Comparison of ENCODE assay signal across 18 cellular contexts in genomic region chr5:141639357-141640050, GRCh38. TPM values are rescaled to one million over a fixed set of nuclear protein-coding genes. Genes with fewer than 3 reads are reported as not detected.
DNase-seq lines count a peak whose midpoint lies in the region; ATAC-seq and TF ChIP-seq lines count a peak whose summit lies in the region.
"Had no signal": no experiment of that assay in that cellular context is flagged by ENCODE, and none has a peak within 500 bp of the region (broad histone marks: within the 10 kb centered on the region; RNA-seq: fewer than 3 reads in every experiment).

No MANE protein-coding gene starts in this region.

- no peak for DNase-seq in CD4-positive, alpha-beta T cell
- DNase-seq in HCT116 (ENCODE audit: low read depth, low spot score) (no peak), ecto neural progenitor cell (ENCODE audit: low spot score) (peak; percentile 34), sigmoid colon (no peak), posterior cingulate gyrus (no peak), NCI-H2227 (lab: John Stamatoyannopoulos, UW; ENCODE audit: unreplicated experiment) (no peak)
- DNase-seq: CD4-positive, CD25-positive, alpha-beta regulatory T cell; EL; HCEC 1CT; NCI-H187; NCI-H446; NK-92 treated with Interleukin-12 subunit alpha and Interleukin-12 subunit beta, amount 100 ng/mL, for 24 hours; PC-3 had no signal

- intact Hi-C loops in CD4-positive, alpha-beta T cell (cut with DNase I, micrococcal nuclease): loop anchor here in 1 of 2 experiments (5.0 kb wide), 1 partner anchor 47 kb away; no protein-coding TSS in a partner anchor
- intact Hi-C loops in HCT116 (cut with micrococcal nuclease): no loop called here
- intact Hi-C loops in sigmoid colon (cut with DNase I): no loop called here
- intact Hi-C loops in posterior cingulate gyrus (cut with DNase I): no loop called here

- no peaks in the 10 kb centered on the region for H3K9me3 Mint-ChIP-seq in CD4-positive, alpha-beta T cell
- no peaks in the 10 kb centered on the region for H3K9me3 Mint-ChIP-seq in activated T-helper 17 cell treated with anti-CD3 and anti-CD28 coated beads, Interleukin-2, amount 50 U/mL, for 72 hours
- H3K9me3 Mint-ChIP-seq: CD4-positive, CD25-positive, alpha-beta regulatory T cell; IgD-negative memory B cell had no signal

- H4K20me1 ChIP-seq in HCT116 (ENCODE audit: insufficient read depth): no peaks in the 10 kb centered on the region

- H3K9me3 ChIP-seq in CD4-positive, alpha-beta T cell (ENCODE audit: control insufficient read depth, low read length): no peaks in the 10 kb centered on the region
- H3K9me3 ChIP-seq in HCT116 (ENCODE audit: control insufficient read depth in 1 of 2, insufficient read depth in 1 of 2, low read depth in 1 of 2, low read length in 2 of 2) (no peaks in the 10 kb centered on the region), sigmoid colon (no peaks in the 10 kb centered on the region)

- peak overlapping the region; percentile 89 for H3K27ac Mint-ChIP-seq in CD4-positive, alpha-beta T cell
- no peak overlapping the region for H3K27ac Mint-ChIP-seq in activated T-helper 17 cell treated with anti-CD3 and anti-CD28 coated beads, Interleukin-2, amount 50 U/mL, for 72 hours
- H3K27ac Mint-ChIP-seq: B cell had no signal

- H3K79me2 ChIP-seq in HCT116 (ENCODE audit: insufficient read depth, low read length): peaks cover 21% of the 10 kb centered on the region

- peaks cover 42% of the 10 kb centered on the region for H3K36me3 Mint-ChIP-seq in CD4-positive, alpha-beta T cell (ENCODE audit: low read depth)
- peaks cover 70% of the 10 kb centered on the region for H3K36me3 Mint-ChIP-seq in activated T-helper 17 cell treated with anti-CD3 and anti-CD28 coated beads, Interleukin-2, amount 50 U/mL, for 72 hours (ENCODE audit: low read depth)

- H3K4me1 Mint-ChIP-seq in CD4-positive, alpha-beta T cell (ENCODE audit: low read depth): peaks cover 26% of the 10 kb centered on the region
- peaks cover 41% of the 10 kb centered on the region for H3K4me1 Mint-ChIP-seq in activated T-helper 17 cell treated with anti-CD3 and anti-CD28 coated beads, Interleukin-2, amount 50 U/mL, for 72 hours

- TF ChIP-seq RAD21 in HCT116 (IDR thresholded peaks at IDR 0.05; ENCODE audit: low read depth): no peak

- TF ChIP-seq POLR2A in HCT116 (IDR thresholded peaks at IDR 0.05; ENCODE audit: borderline replicate concordance, extremely low read depth, insufficient read depth, insufficient read length): no peak
- TF ChIP-seq POLR2A in sigmoid colon (IDR thresholded peaks at IDR 0.05): no peak

- POLR2A ChIA-PET in CD4-positive, alpha-beta T cell (lab: Charles Lee): interaction anchor here (4.7 kb wide), 1 partner anchor 12 kb away, joined by 73 read pairs; the partner anchor contains the start of gene FCHSD1
- POLR2A ChIA-PET in HCT116 (lab: Charles Lee): no interaction called here

- no peaks in the 10 kb centered on the region for H3K27me3 Mint-ChIP-seq in CD4-positive, alpha-beta T cell
- no peaks in the 10 kb centered on the region for H3K27me3 Mint-ChIP-seq in activated T-helper 17 cell treated with anti-CD3 and anti-CD28 coated beads, Interleukin-2, amount 50 U/mL, for 72 hours
- H3K27me3 Mint-ChIP-seq: B cell; CD4-positive, CD25-positive, alpha-beta regulatory T cell; IgD-negative memory B cell had no signal

- peaks cover 10 to 40% of the 10 kb centered on the region in 2 experiments for H3K4me1 ChIP-seq in HCT116 (ENCODE audit: control insufficient read depth in 1 of 2, insufficient read depth in 2 of 2, low read length in 2 of 2)
- peaks cover 0 to 30% (median 27%) of the 10 kb centered on the region in 4 donors for H3K4me1 ChIP-seq in sigmoid colon

- no peak overlapping the region for H3K9ac ChIP-seq in HCT116 (ENCODE audit: low read length)

- TF ChIP-seq CTCF in CD4-positive, alpha-beta T cell (IDR thresholded peaks at IDR 0.05): no peak
- TF ChIP-seq CTCF in HCT116 (IDR thresholded peaks at IDR 0.05 in 2 of 3, conservative IDR thresholded peaks at IDR 0.05 in 1 of 3; ENCODE audit: borderline replicate concordance in 1 of 3, insufficient read depth in 1 of 3, low read depth in 2 of 3, low read length in 2 of 3) (no peak), sigmoid colon (IDR thresholded peaks at IDR 0.05) (no peak)

- H3K27me3 ChIP-seq in CD4-positive, alpha-beta T cell (ENCODE audit: control insufficient read depth, insufficient read depth, low read length): no peaks in the 10 kb centered on the region
- H3K27me3 ChIP-seq in HCT116 (ENCODE audit: insufficient read depth, low read length) (no peaks in the 10 kb centered on the region), sigmoid colon (peaks cover 0 to 17% (median 7%) of the 10 kb centered on the region in 3 donors)

- no peak for ATAC-seq in CD4-positive, alpha-beta T cell (ENCODE audit: poor library complexity)
- ATAC-seq in HCT116: no peak
- no peak for ATAC-seq in activated T-helper 17 cell treated with anti-CD3 and anti-CD28 coated beads, Interleukin-2, amount 50 U/mL, for 72 hours (replicated peaks)
- no peak for ATAC-seq in GM18909 (IDR thresholded peaks at IDR 0.05; ENCODE audit: poor library complexity, unreplicated experiment)
- ATAC-seq: PC-3 had no signal

- no peak overlapping the region for H3K4me2 ChIP-seq in HCT116 (ENCODE audit: low read length)

- no peak for TF ChIP-seq EP300 in sigmoid colon (IDR thresholded peaks at IDR 0.05)

- no peak overlapping the region for H3K4me3 ChIP-seq in HCT116 (replicated peaks in 1 of 2; ENCODE audit: low read depth in 1 of 2, low read length in 2 of 2)
- no peak overlapping the region for H3K4me3 ChIP-seq in sigmoid colon

- RAD21 ChIA-PET in HCT116 (lab: Charles Lee; ENCODE audit: low non-redundant PET in 1 of 2, low total read pairs in 2 of 2, uncharacterized antibody in 2 of 2, unreplicated experiment in 2 of 2): no interaction called here

- no peaks in the 10 kb centered on the region for H3K9me2 ChIP-seq in HCT116 (ENCODE audit: insufficient read depth)

- H3K36me3 ChIP-seq in HCT116 (ENCODE audit: control insufficient read depth in 1 of 2, insufficient read depth in 2 of 2, low read length in 2 of 2): peaks cover 0 to 2% of the 10 kb centered on the region in 2 experiments; a peak in 1 of 4 replicates
- H3K36me3 ChIP-seq in sigmoid colon: peaks cover 0 to 20% (median 4%) of the 10 kb centered on the region in 4 donors

- no peak overlapping the region for H3K4me3 Mint-ChIP-seq in CD4-positive, alpha-beta T cell
- peak overlapping the region; percentile 92 for H3K4me3 Mint-ChIP-seq in activated T-helper 17 cell treated with anti-CD3 and anti-CD28 coated beads, Interleukin-2, amount 50 U/mL, for 72 hours

- TSS peak; percentile 29 for BruUV-seq in HCT116 (replicated peaks; lab: Mats Ljungman, UMichigan)

- CTCF ChIA-PET in CD4-positive, alpha-beta T cell (lab: Charles Lee): interaction anchor here (3.1 kb wide), 1 partner anchor 46 kb away, joined by 28 read pairs; no protein-coding TSS in a partner anchor
- CTCF ChIA-PET in HCT116 (lab: Charles Lee): interaction anchor here (3.5 kb wide), 1 partner anchor 47 kb away, joined by 25 read pairs; no protein-coding TSS in a partner anchor

- WGBS in sigmoid colon, 2 donors: 89 to 94% methylated on average over 12 of the region's 12 CpGs

- H2AFZ ChIP-seq in HCT116 (ENCODE audit: low read depth, low read length, poor library complexity, severe bottlenecking): no peak overlapping the region

- H3K27ac ChIP-seq in CD4-positive, alpha-beta T cell (ENCODE audit: low read depth, low read length): no peak overlapping the region
- no peak overlapping the region for H3K27ac ChIP-seq in HCT116 (ENCODE audit: low read depth, low read length)
- H3K27ac ChIP-seq in sigmoid colon: no peak overlapping the region
- H3K27ac ChIP-seq: HL-60 had no signal

TF ChIP-seq in HCT116, 20 proteins besides CTCF, POLR2A, EP300 and RAD21 (continues in another document):
- TF ChIP-seq CEBPB (IDR thresholded peaks at IDR 0.05; ENCODE audit: low read depth) (no peak), TCF7L2 (IDR thresholded peaks at IDR 0.05; ENCODE audit: borderline replicate concordance, extremely low read depth, insufficient read depth, insufficient read length) (no peak), SIN3A (IDR thresholded peaks at IDR 0.05; ENCODE audit: low read depth) (no peak), YY1 (IDR thresholded peaks at IDR 0.05; ENCODE audit: extremely low read depth, insufficient replicate concordance, low read depth, low read length) (no peak), SRF (IDR thresholded peaks at IDR 0.05; ENCODE audit: low read depth) (no peak)

RNA-seq across cellular contexts. Expression of gene RELL2, which starts 2.7 kb away (rescaled TPM):
- total RNA-seq in CD4-positive, alpha-beta T cell: 10 to 100 TPM; 10.9 to 11.4 TPM
- total RNA-seq in HCT116 (2021; ENCODE audit: unreplicated experiment): 8.7 TPM
- 5.1 and 5.4 TPM in 2 replicates for polyA plus RNA-seq in HCT116 (2012)
- total RNA-seq in activated T-helper 17 cell treated with anti-CD3 and anti-CD28 coated beads, Interleukin-2, amount 50 U/mL, for 72 hours: 10 to 100 TPM; 16.5 to 29.9 TPM
- total RNA-seq in sigmoid colon: 1 to 10 TPM in 3 of 4 donors, under 1 TPM in 1; 0.99 to 6.1 (median 2.1) TPM
- polyA plus RNA-seq in sigmoid colon: 10 to 100 TPM in 1 of 3 donors, 1 to 10 TPM in 2; 2.4 to 10.5 (median 3.5) TPM

RNA-seq across cellular contexts. Expression of gene HDAC3, which starts 2.9 kb away (rescaled TPM):
- 10 to 100 TPM; 51.1 to 52.7 TPM for total RNA-seq in CD4-positive, alpha-beta T cell
- total RNA-seq in HCT116 (2021; ENCODE audit: unreplicated experiment) (91.9 TPM), sigmoid colon (10 to 100 TPM; 32.4 to 51.5 (median 38.2) TPM)
- polyA plus RNA-seq in HCT116 (2012): 91.2 and 93.8 TPM in 2 replicates
- total RNA-seq in activated T-helper 17 cell treated with anti-CD3 and anti-CD28 coated beads, Interleukin-2, amount 50 U/mL, for 72 hours: 100 to 1,000 TPM; 123 to 174 TPM
- 10 to 100 TPM; 33.0 to 51.1 (median 37.7) TPM for polyA plus RNA-seq in sigmoid colon

RNA-seq across cellular contexts. Expression of gene FCHSD1, which starts 11.7 kb away (rescaled TPM):
- total RNA-seq in CD4-positive, alpha-beta T cell: 10 to 100 TPM; 79.8 to 86.8 TPM
- total RNA-seq in HCT116 (2021; ENCODE audit: unreplicated experiment) (37.2 TPM), sigmoid colon (10 to 100 TPM; 12.1 to 31.3 (median 20.3) TPM)
- 29.5 and 30.8 TPM in 2 replicates for polyA plus RNA-seq in HCT116 (2012)
- 100 to 1,000 TPM in 1 of 2 donors, 10 to 100 TPM in 1; 38.7 to 113 TPM for total RNA-seq in activated T-helper 17 cell treated with anti-CD3 and anti-CD28 coated beads, Interleukin-2, amount 50 U/mL, for 72 hours
- polyA plus RNA-seq in sigmoid colon: 10 to 100 TPM in 1 of 3 donors, 1 to 10 TPM in 2; 3.0 to 22.6 (median 4.4) TPM

RNA-seq across cellular contexts. Expression of gene DIAPH1, which starts 20.7 kb away (rescaled TPM):
- 100 to 1,000 TPM; 159 to 161 TPM for total RNA-seq in CD4-positive, alpha-beta T cell
- 142 TPM for total RNA-seq in HCT116 (2021; ENCODE audit: unreplicated experiment)
- 98.0 and 103 TPM in 2 replicates for polyA plus RNA-seq in HCT116 (2012)
- total RNA-seq in activated T-helper 17 cell treated with anti-CD3 and anti-CD28 coated beads, Interleukin-2, amount 50 U/mL, for 72 hours: 100 to 1,000 TPM; 186 to 268 TPM
- 10 to 100 TPM; 14.4 to 26.9 (median 19.8) TPM for total RNA-seq in sigmoid colon
- polyA plus RNA-seq in sigmoid colon: 100 to 1,000 TPM in 1 of 3 donors, 10 to 100 TPM in 2; 54.1 to 105 (median 78.0) TPM

RNA-seq across cellular contexts. Expression of gene ARAP3, which starts 42.5 kb away (rescaled TPM):
- under 1 TPM; 0.30 to 0.31 TPM for total RNA-seq in CD4-positive, alpha-beta T cell
- total RNA-seq in HCT116 (2021; ENCODE audit: unreplicated experiment) (15.1 TPM), sigmoid colon (1 to 10 TPM; 3.3 to 7.8 (median 3.8) TPM)
- polyA plus RNA-seq in HCT116 (2012): 10.4 and 10.6 TPM in 2 replicates
- total RNA-seq in activated T-helper 17 cell treated with anti-CD3 and anti-CD28 coated beads, Interleukin-2, amount 50 U/mL, for 72 hours: 10 to 100 TPM in 1 of 2 donors, 1 to 10 TPM in 1; 7.1 to 19.6 TPM
- 1 to 10 TPM; 1.2 to 7.0 (median 2.4) TPM for polyA plus RNA-seq in sigmoid colon
- polyA plus RNA-seq: IgD-negative memory B cell had no signal
